In genomic region chr7:107463139-107464078, GRCh38 we compare ENCODE assay signal across 1 cellular context.
TF ChIP-seq lines count a peak whose summit lies in the region.

No MANE protein-coding gene starts in this region.

TF ChIP-seq in liver, 16 proteins besides CTCF, POLR2A, EP300 and RAD21 (continued from another document):
- TF ChIP-seq ZBTB33 (IDR thresholded peaks at IDR 0.05) (no peak), HNF4G (IDR thresholded peaks at IDR 0.05) (no peak)
